Comparison of ENCODE assay signal across 8 cellular contexts in the genomic region with DNA sequence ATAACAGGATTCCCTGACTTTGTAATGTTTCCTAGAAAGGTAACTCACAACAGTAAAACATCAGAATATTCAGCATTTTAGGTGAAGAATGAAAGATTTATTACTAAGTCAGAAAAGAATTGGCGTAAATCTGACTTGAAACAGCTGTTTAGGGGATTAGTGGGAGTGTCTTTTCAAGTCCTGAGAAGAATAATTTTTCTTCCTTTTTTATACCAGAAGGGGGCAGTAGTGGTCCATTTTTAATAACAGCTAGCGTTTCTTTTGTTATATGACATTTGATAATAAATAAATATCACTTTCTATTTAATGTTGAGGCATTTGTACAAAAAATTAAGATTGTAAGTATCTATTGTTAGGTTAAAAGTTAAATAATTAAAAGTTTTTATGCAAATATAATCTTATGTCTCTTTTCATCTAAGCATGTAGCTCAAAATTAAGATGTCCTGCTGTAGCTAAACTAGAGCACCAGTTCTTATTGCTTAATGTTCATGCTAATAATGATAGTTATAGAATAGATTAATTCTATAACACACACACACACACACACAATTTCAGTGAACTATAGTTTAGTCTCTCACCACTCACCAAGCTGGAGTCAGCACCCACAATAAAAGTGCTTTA.
DNase-seq lines count a peak whose midpoint lies in the region; ATAC-seq and TF ChIP-seq lines count a peak whose summit lies in the region.

No MANE protein-coding gene starts in this region.

- CTCF ChIA-PET in PC-9 (lab: Charles Lee) = interaction anchor here (0.6 to 1.0 kb wide), 3 partner anchors 288 to 1979 kb away, joined by 3 to 8 read pairs (median 3); no protein-coding TSS in a partner anchor

- peak overlapping the region; percentile 47; the same call in 1 of the 2 replicates for H3K4me2 ChIP-seq in PC-9

- H3K9me3 ChIP-seq in cardiac muscle cell (ENCODE audit: low read depth) (no peaks in the 10 kb centered on the region), PC-9 (ENCODE audit: insufficient read depth, low read depth) (no peaks in the 10 kb centered on the region), esophagus squamous epithelium (no peaks in the 10 kb centered on the region)

- intact Hi-C loops in left ventricle myocardium superior (cut with micrococcal nuclease) (no loop called here), PC-9 (cut with micrococcal nuclease; ENCODE audit: unreplicated experiment) (loop anchor here (5.0 to 10.0 kb wide), 3 partner anchors 285 to 1943 kb away; partner anchors contain the start of genes NR2F1 and NR2F1-AS1), esophagus squamous epithelium (cut with DNase I) (no loop called here)

- WGBS in esophagus squamous epithelium, 2 donors = 0 to 2% methylated on average over 2 of the region's 2 CpGs

- DNase-seq in cardiac muscle cell (ENCODE audit: low read depth in 1 of 2, low spot score in 1 of 2) (peak; percentile 48 to 59), left ventricle myocardium superior (no peak), HT1080 (ENCODE audit: low read depth) (peak; percentile 58), PC-9 (peak in 1 of 2 experiments; percentile 45), esophagus squamous epithelium (lab: John Stamatoyannopoulos, UW) (no peak), retina (peak; percentile 56)

- TF ChIP-seq CTCF in cardiac muscle cell (IDR thresholded peaks at IDR 0.05; ENCODE audit: low read depth, low read length) (peak; percentile 51), PC-9 (conservative IDR thresholded peaks at IDR 0.05) (peak; percentile 87), esophagus squamous epithelium (IDR thresholded peaks at IDR 0.05) (peak in 4 of 6 experiments; percentile 22 to 49 (median 36))

- ATAC-seq in left ventricle myocardium superior (no peak), HG02840 (IDR thresholded peaks at IDR 0.05; ENCODE audit: low FRiP score, unreplicated experiment) (no peak), HG02571 (IDR thresholded peaks at IDR 0.05; ENCODE audit: unreplicated experiment) (no peak)

- no peaks in the 10 kb centered on the region for H3K4me1 ChIP-seq in cardiac muscle cell (ENCODE audit: low read depth)
- H3K4me1 ChIP-seq in PC-9 (replicated peaks; ENCODE audit: insufficient read depth) = no peaks in the 10 kb centered on the region
- no peaks in the 10 kb centered on the region for H3K4me1 ChIP-seq in esophagus squamous epithelium

- H3K36me3 ChIP-seq in cardiac muscle cell (no peaks in the 10 kb centered on the region), PC-9 (ENCODE audit: low read depth) (no peaks in the 10 kb centered on the region), esophagus squamous epithelium (no peaks in the 10 kb centered on the region)

- H3K27ac ChIP-seq in cardiac muscle cell (no peak overlapping the region), PC-9 (no peak overlapping the region), esophagus squamous epithelium (no peak overlapping the region)

- POLR2A ChIA-PET in PC-9 (lab: Charles Lee; ENCODE audit: unreplicated experiment) = no interaction called here

- no peaks in the 10 kb centered on the region for H4K20me1 ChIP-seq in PC-9 (ENCODE audit: insufficient read depth)

- no peaks in the 10 kb centered on the region for H3F3A ChIP-seq in PC-9 (ENCODE audit: insufficient read depth, low read depth)

- H3K79me2 ChIP-seq in PC-9 (ENCODE audit: low read depth) = no peaks in the 10 kb centered on the region

- no TSS peak for BruUV-seq in PC-9 (replicated peaks; lab: Mats Ljungman, UMichigan)

- H3K4me3 ChIP-seq in cardiac muscle cell (no peak overlapping the region), PC-9 (no peak overlapping the region; the same call in 1 of the 2 replicates), esophagus squamous epithelium (no peak overlapping the region)

- H3K9me2 ChIP-seq in PC-9 (ENCODE audit: insufficient read depth) = no peaks in the 10 kb centered on the region

- TF ChIP-seq POLR2A in esophagus squamous epithelium (IDR thresholded peaks at IDR 0.05) = no peak

- no peak overlapping the region for H2AFZ ChIP-seq in PC-9

- no peaks in the 10 kb centered on the region for H3K27me3 ChIP-seq in cardiac muscle cell
- H3K27me3 ChIP-seq in PC-9 (ENCODE audit: insufficient read depth, low read depth) = no peaks in the 10 kb centered on the region
- H3K27me3 ChIP-seq in esophagus squamous epithelium = no peaks in the 10 kb centered on the region

Comparison
In these comparisons a context has a peak if more than half of its experiments do, and no peak if none do; other contexts are left out.
1. DNase-seq: peak in cardiac muscle cell (2 of 2), HT1080 (single experiment) and retina (single experiment); none in left ventricle myocardium superior (single experiment) and esophagus squamous epithelium (single experiment).
2. CTCF ChIP-seq: peak in every context shown above with its lines; median percentile 87 in PC-9; 51 in cardiac muscle cell; 36 in esophagus squamous epithelium.